ENCODE assay signal across 32 cellular contexts in genomic region chr2:163541920-163542319, GRCh38.
"Had no signal": no experiment of that assay in that cellular context is flagged by ENCODE, and none has a peak within 500 bp of the region (broad histone marks: within the 10 kb centered on the region; RNA-seq: fewer than 3 reads in every experiment).

No MANE protein-coding gene starts in this region.

- H3K27ac Mint-ChIP-seq: naive thymus-derived CD8-positive, alpha-beta T cell; natural killer cell treated with Interleukin-12 subunit alpha and Interleukin-12 subunit beta and Interleukin-15 and Interleukin-18, amount 100 ng/mL, for 72 hours; nephron progenitor cell; progenitor cell of endocrine pancreas; stimulated activated memory B cell treated with anti-CD40 and anti-IgM and Interleukin-4, amounts not matched to agents 10 μg/mL and 1 μg/mL and 100 μg/mL, for 72 hours; stimulated activated naive CD8-positive, alpha-beta T cell treated with anti-CD3 and anti-CD28 coated beads, Interleukin-15, Interleukin-2, amounts not matched to agents 100 ng/mL and 50 ng/mL, for 24 hours had no signal

- H2AFZ ChIP-seq: parathyroid adenoma had no signal

- H3K27ac ChIP-seq: neutrophil, ovary, parathyroid adenoma, psoas muscle, skin epidermis, spleen, stomach, thoracic aorta, thyroid gland, tibial nerve, upper lobe of left lung, vagina had no signal

- H3K27me3 ChIP-seq: neutrophil, ovary, spleen, stomach, thyroid gland, tibial nerve, upper lobe of left lung, vagina had no signal

- H3K4me3 Mint-ChIP-seq: naive thymus-derived CD8-positive, alpha-beta T cell; natural killer cell treated with Interleukin-12 subunit alpha and Interleukin-12 subunit beta and Interleukin-15 and Interleukin-18, amount 100 ng/mL, for 72 hours; nephron progenitor cell; neural crest cell; stimulated activated memory B cell treated with anti-CD40 and anti-IgM and Interleukin-4, amounts not matched to agents 10 μg/mL and 1 μg/mL and 100 μg/mL, for 72 hours; stimulated activated naive CD8-positive, alpha-beta T cell treated with anti-CD3 and anti-CD28 coated beads, Interleukin-15, Interleukin-2, amounts not matched to agents 100 ng/mL and 50 ng/mL, for 24 hours had no signal

- H3K27me3 Mint-ChIP-seq: naive thymus-derived CD8-positive, alpha-beta T cell; natural killer cell treated with Interleukin-12 subunit alpha and Interleukin-12 subunit beta and Interleukin-15 and Interleukin-18, amount 100 ng/mL, for 72 hours; progenitor cell of endocrine pancreas; stimulated activated memory B cell treated with anti-CD40 and anti-IgM and Interleukin-4, amounts not matched to agents 10 μg/mL and 1 μg/mL and 100 μg/mL, for 72 hours; stimulated activated naive CD8-positive, alpha-beta T cell treated with anti-CD3 and anti-CD28 coated beads, Interleukin-15, Interleukin-2, amounts not matched to agents 100 ng/mL and 50 ng/mL, for 24 hours had no signal

- H3K4me3 ChIP-seq: ovary, psoas muscle, skin epidermis, smooth muscle cell, spleen, stomach, thoracic aorta, thyroid gland, tibial nerve, upper lobe of left lung, vagina had no signal

- H3K36me3 ChIP-seq: neutrophil, ovary, spleen, stomach, thoracic aorta, thyroid gland, tibial nerve, upper lobe of left lung, vagina had no signal

- FAIRE-seq: urothelium cell line had no signal

- ATAC-seq: naive thymus-derived CD8-positive, alpha-beta T cell; natural killer cell treated with Interleukin-12 subunit alpha and Interleukin-12 subunit beta and Interleukin-15 and Interleukin-18, amount 100 ng/mL, for 72 hours; psoas muscle; right cardiac atrium; sciatic nerve; stimulated activated memory B cell treated with anti-CD40 and anti-IgM and Interleukin-4, amounts not matched to agents 10 μg/mL and 1 μg/mL and 100 μg/mL, for 72 hours had no signal

- H3K9ac ChIP-seq: parathyroid adenoma had no signal

- H3K9me3 Mint-ChIP-seq: nephron progenitor cell had no signal

- H3K79me2 ChIP-seq: parathyroid adenoma had no signal

- H3K4me1 ChIP-seq: parathyroid adenoma, spleen, thyroid gland, tibial nerve, upper lobe of left lung, vagina had no signal

- H3K36me3 Mint-ChIP-seq: naive thymus-derived CD8-positive, alpha-beta T cell; stimulated activated memory B cell treated with anti-CD40 and anti-IgM and Interleukin-4, amounts not matched to agents 10 μg/mL and 1 μg/mL and 100 μg/mL, for 72 hours had no signal

- DNase-seq: naive thymus-derived CD8-positive, alpha-beta T cell; nephron progenitor cell; nucleus accumbens; ovary; posterior cingulate gyrus; psoas muscle; right cardiac atrium; spleen; stimulated activated CD4-positive, alpha-beta T cell treated with anti-CD3 and anti-CD28 coated beads, Interleukin-12 subunit alpha, Interleukin-12 subunit beta, amount 100 ng/mL, for 4 hours; stimulated activated CD4-positive, alpha-beta T cell treated with anti-CD3 and anti-CD28 coated beads, Interleukin-1b, Interleukin-23, amount 100 ng/mL, for 48 hours; stimulated activated CD4-positive, alpha-beta T cell treated with anti-CD3 and anti-CD28 coated beads, Interleukin-4, amount 100 ng/mL, for 1 hour; stimulated activated CD4-positive, alpha-beta T cell treated with anti-CD3 and anti-CD28 coated beads, Interleukin-4, amount 100 ng/mL, for 4 hours; stimulated activated CD8-positive, alpha-beta memory T cell treated with anti-CD3 and anti-CD28 coated beads, Interleukin-4, amount 100 ng/mL, for 48 hours; stimulated activated naive CD4-positive, alpha-beta T cell; stomach; thyroid gland; trophoblast cell; upper lobe of left lung had no signal

- H3K4me1 Mint-ChIP-seq: naive thymus-derived CD8-positive, alpha-beta T cell; nephron progenitor cell; neural crest cell; stimulated activated memory B cell treated with anti-CD40 and anti-IgM and Interleukin-4, amounts not matched to agents 10 μg/mL and 1 μg/mL and 100 μg/mL, for 72 hours had no signal

- H3K4me2 ChIP-seq: smooth muscle cell had no signal

- H3K9me3 ChIP-seq: neutrophil, ovary, psoas muscle, stomach, thoracic aorta, thyroid gland, upper lobe of left lung, vagina had no signal
